In the genomic region with DNA sequence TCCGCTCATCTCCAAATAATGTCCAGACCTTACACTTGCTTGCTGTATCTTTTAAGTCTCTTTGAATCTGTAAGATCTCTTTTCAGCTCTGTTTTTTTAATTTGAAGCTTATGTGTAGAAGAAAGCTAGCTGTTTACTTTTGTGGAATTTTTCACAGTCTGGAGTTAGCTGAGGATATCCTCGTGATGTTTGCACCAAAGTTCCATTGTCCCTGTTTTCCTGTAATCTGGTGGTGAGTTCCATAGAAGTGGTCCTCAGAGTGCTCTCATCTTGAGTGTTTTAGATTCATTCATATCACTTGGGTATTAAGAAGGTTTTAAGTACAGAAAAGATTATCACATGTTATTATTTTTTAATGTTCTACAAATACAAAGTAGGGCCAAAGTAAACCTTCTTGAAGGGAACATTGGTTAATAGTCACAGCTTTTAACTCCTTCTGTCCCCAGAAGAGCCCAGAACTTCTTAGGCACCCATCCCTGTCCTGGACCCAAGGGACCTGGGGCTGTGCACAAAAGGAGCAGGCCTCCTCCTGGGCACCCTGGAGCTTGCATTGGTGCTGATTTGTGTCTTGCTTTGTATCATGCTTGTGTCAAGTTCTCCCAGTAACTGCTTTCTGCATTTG, we compare ENCODE assay signal across 18 cellular contexts. TPM values are rescaled to one million over a fixed set of nuclear protein-coding genes. Genes with fewer than 3 reads are reported as not detected.
DNase-seq lines count a peak whose midpoint lies in the region; ATAC-seq and TF ChIP-seq lines count a peak whose summit lies in the region.
"Had no signal": no experiment of that assay in that cellular context is flagged by ENCODE, and none has a peak within 500 bp of the region (broad histone marks: within the 10 kb centered on the region; RNA-seq: fewer than 3 reads in every experiment).

No MANE protein-coding gene starts in this region.

- H3K4me3 ChIP-seq in fibroblast of the aortic adventitia (ENCODE audit: low read depth, low read length), result no peak overlapping the region
- H3K4me3 ChIP-seq: adrenal gland, BLaER1, heart left ventricle had no signal

- DNase-seq in DMS53 treated with DMSO at 0.1 percent for 48 hours (lab: John Stamatoyannopoulos, UW; ENCODE audit: unreplicated experiment), result peak; percentile 89
- DNase-seq in fibroblast of the aortic adventitia (ENCODE audit: low read depth), result peak; percentile 24
- peak; percentile 13 for DNase-seq in pulmonary artery endothelial cell (ENCODE audit: low read depth, low spot score)
- DNase-seq in hypothalamus (lab: John Stamatoyannopoulos, UW), result no peak
- no peak for DNase-seq in NOMO-1 treated with dmso at 0.1 percent for 144 hours (lab: John Stamatoyannopoulos, UW; ENCODE audit: unreplicated experiment)
- DNase-seq in SIG-M5 (lab: John Stamatoyannopoulos, UW), result no peak
- DNase-seq: activated T-cell treated with anti-CD3 and anti-CD28 coated beads for 4 hours; adrenal gland; heart left ventricle; left cardiac atrium; MM.1S; NCI-H2171; stimulated activated CD4-positive, alpha-beta T cell treated with anti-CD3 and anti-CD28 coated beads, Interleukin-1b, Interleukin-23, amount 100 ng/mL, for 48 hours had no signal

- ATAC-seq in GM18873 (IDR thresholded peaks at IDR 0.05; ENCODE audit: low FRiP score, unreplicated experiment), result no peak
- ATAC-seq: activated CD4-positive, CD25-positive, alpha-beta regulatory T cell treated with anti-CD3 and anti-CD28 coated beads, Interleukin-2, amount 50 U/mL, for 24 hours; left cardiac atrium had no signal

- TF ChIP-seq CTCF in VCaP (conservative IDR thresholded peaks at IDR 0.05), result no peak
- TF ChIP-seq CTCF in fibroblast of the aortic adventitia (IDR thresholded peaks at IDR 0.05; ENCODE audit: insufficient read depth, low read length), result no peak

- H3K27ac ChIP-seq in VCaP, result peak overlapping the region; percentile 99
- H3K27ac ChIP-seq: adrenal gland, BLaER1, heart left ventricle, neutrophil had no signal

RNA-seq across cellular contexts. Expression of a gene that starts 15.0 kb away (rescaled TPM):
- total RNA-seq in fibroblast of the aortic adventitia (ENCODE audit: low replicate concordance) (5.2 and 6.1 TPM in 2 replicates), pulmonary artery endothelial cell (not detected in 2 replicates)

Comparison
In these comparisons a context has a peak if more than half of its experiments do, and no peak if none do; other contexts are left out.
1. DNase-seq: peak in DMS53 treated with DMSO at 0.1 percent for 48 hours (single experiment), fibroblast of the aortic adventitia (single experiment) and pulmonary artery endothelial cell (single experiment); none in hypothalamus (0 of 51), NOMO-1 treated with dmso at 0.1 percent for 144 hours (single experiment) and SIG-M5 (single experiment).